24 cellular contexts compared by ENCODE assay signal in the genomic region with DNA sequence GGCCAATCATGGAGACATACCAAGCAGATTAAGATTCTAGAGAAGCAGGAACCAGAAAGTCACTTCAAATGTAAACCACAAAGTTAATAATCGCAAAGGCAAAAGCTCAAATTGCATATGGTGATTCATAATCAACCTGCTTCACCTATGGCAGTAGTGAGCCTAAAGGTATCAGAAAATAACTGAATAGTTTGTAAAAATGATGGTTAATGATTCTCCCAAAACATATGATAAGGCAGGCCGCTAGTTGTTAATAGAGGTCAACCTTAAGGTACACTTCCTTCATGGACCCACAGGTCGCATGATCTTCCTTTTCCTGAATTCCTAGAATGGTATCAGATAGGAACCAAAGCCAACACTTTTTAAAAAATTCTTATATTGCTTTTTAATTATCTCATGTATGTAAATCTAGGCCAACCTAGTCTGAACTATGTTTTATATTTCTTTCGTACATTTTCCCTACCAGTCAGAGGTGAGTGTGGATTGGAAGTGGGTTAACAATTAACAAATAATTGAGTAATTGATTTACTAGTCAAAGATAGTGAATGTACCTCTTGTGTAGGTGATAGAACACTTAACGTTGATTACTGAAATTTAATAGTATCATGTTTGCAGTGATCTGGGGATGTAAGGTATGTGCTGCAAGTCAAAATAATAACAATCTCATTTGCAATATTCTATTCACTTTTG. TPM values are rescaled to one million over a fixed set of nuclear protein-coding genes. Genes with fewer than 3 reads are reported as not detected.
A peak's percentile ranks its signal among the peaks of the same experiment; 100 is the strongest.
DNase-seq lines count a peak whose midpoint lies in the region; ATAC-seq, FAIRE-seq and TF ChIP-seq lines count a peak whose summit lies in the region.
"Had no signal": no experiment of that assay in that cellular context is flagged by ENCODE, and none has a peak within 500 bp of the region (broad histone marks: within the 10 kb centered on the region; RNA-seq: fewer than 3 reads in every experiment).

No MANE protein-coding gene starts in this region.

- no peak overlapping the region for H2AFZ ChIP-seq in HepG2 (ENCODE audit: low read length)

- FAIRE-seq in HepG2 (lab: Jason Lieb, UNC), result no peak
- FAIRE-seq: colon, endothelial cell of umbilical vein had no signal

- TF ChIP-seq CTCF in HepG2 (CRISPR knock-in tag; IDR thresholded peaks at IDR 0.05) (no peak), esophagus squamous epithelium (IDR thresholded peaks at IDR 0.05) (no peak)

- no peaks in the 10 kb centered on the region for H3K79me2 ChIP-seq in HepG2 (ENCODE audit: insufficient read depth, low read length)

- peak; percentile 90 for ATAC-seq in GM18870 (IDR thresholded peaks at IDR 0.05; ENCODE audit: unreplicated experiment)
- ATAC-seq in HG02678 (IDR thresholded peaks at IDR 0.05; ENCODE audit: unreplicated experiment), result peak; percentile 76
- ATAC-seq in HG03457 (IDR thresholded peaks at IDR 0.05; ENCODE audit: unreplicated experiment), result peak; percentile 81
- ATAC-seq in HepG2, result no peak
- ATAC-seq: right cardiac atrium had no signal

- no peaks in the 10 kb centered on the region for H4K20me1 ChIP-seq in HepG2 (ENCODE audit: insufficient read depth, low read length)

- POLR2A ChIA-PET in HepG2 (lab: Yijun Ruan, JAX), result no interaction called here

- TF ChIP-seq POLR2A in HepG2 (IDR thresholded peaks at IDR 0.05; ENCODE audit: insufficient read depth in 1 of 2, low read depth in 2 of 2, low read length in 2 of 2), result no peak
- TF ChIP-seq POLR2A in esophagus squamous epithelium (IDR thresholded peaks at IDR 0.05), result no peak

- H3K4me2 ChIP-seq in HepG2 (ENCODE audit: low read depth, low read length), result no peak overlapping the region
- H3K4me2 ChIP-seq: KMS-11, SK-N-SH had no signal

- H3K4me1 ChIP-seq in HepG2 (ENCODE audit: insufficient read depth, low read length), result peaks cover 13% of the 10 kb centered on the region
- no peaks in the 10 kb centered on the region for H3K4me1 ChIP-seq in esophagus squamous epithelium
- H3K4me1 ChIP-seq: left ventricle myocardium inferior, Peyer's patch, vagina had no signal

- no TSS peak for BruUV-seq in HepG2 (replicated peaks; lab: Mats Ljungman, UMichigan)

- TF ChIP-seq RAD21 in HepG2 (CRISPR knock-in tag; IDR thresholded peaks at IDR 0.05), result no peak

- in situ Hi-C loops in HepG2 (cut with HindIII; ENCODE audit: extremely low pct_ligation_motif_present, low pct_unique_long_range_greater_than_20kb), result no loop called here

- no peak overlapping the region for H3K9ac ChIP-seq in HepG2 (ENCODE audit: insufficient read depth, low read depth, low read length)
- H3K9ac ChIP-seq: KMS-11, SK-N-SH had no signal

- no peaks in the 10 kb centered on the region for H3K36me3 ChIP-seq in HepG2 (replicated peaks in 1 of 2; ENCODE audit: control insufficient read depth in 1 of 2, insufficient read depth in 2 of 2, low read length in 2 of 2)
- no peaks in the 10 kb centered on the region for H3K36me3 ChIP-seq in esophagus squamous epithelium
- H3K36me3 ChIP-seq: left ventricle myocardium inferior, Peyer's patch, vagina had no signal

- WGBS in HepG2 (ENCODE audit: low lambda C conversion rate), result 13% methylated on average over 5 of the region's 5 CpGs
- 82 to 85% methylated on average over 5 of the region's 5 CpGs for WGBS in esophagus squamous epithelium, 2 donors

- no peak overlapping the region for H3K27ac ChIP-seq in HepG2 (ENCODE audit: extremely low read length, insufficient read depth, low read length)
- no peak overlapping the region for H3K27ac ChIP-seq in esophagus squamous epithelium
- H3K27ac ChIP-seq: KMS-11, left ventricle myocardium inferior, vagina had no signal

- CTCF ChIA-PET in HepG2 (lab: Yijun Ruan, JAX; ENCODE audit: low intra/inter-chr PET ratio, low total read pairs), result no interaction called here

- DNase-seq in HepG2 (ENCODE audit: low spot score) (no peak), HuH-7.5 (ENCODE audit: low spot score) (no peak), esophagus squamous epithelium (lab: John Stamatoyannopoulos, UW) (no peak), NCI-H2029 treated with DMSO at 0.1 percent for 48 hours (lab: John Stamatoyannopoulos, UW) (no peak)
- DNase-seq in activated CD4-positive, alpha-beta T cell treated with anti-CD3 and anti-CD28 coated beads, Interleukin-2, amount 50 U/mL, for 4 hours, result no peak
- DNase-seq: activated CD4-positive, alpha-beta T cell treated with anti-CD3 and anti-CD28 coated beads for 48 hours; activated naive CD4-positive, alpha-beta T cell treated with anti-CD3 and anti-CD28 coated beads, Interleukin-2, amount 10 ng/mL, durations not matched to agents 7 days and 5 days; CD4-positive, CD25-positive, alpha-beta regulatory T cell; DMS79 treated with DMSO at 0.1 percent for 48 hours; foreskin melanocyte; H7; left ventricle myocardium inferior; NCI-H1048; Peyer's patch; right cardiac atrium; SK-N-SH had no signal

- intact Hi-C loops in HepG2 (cut with micrococcal nuclease; ENCODE audit: unreplicated experiment) (no loop called here), esophagus squamous epithelium (cut with DNase I) (no loop called here)

- no peaks in the 10 kb centered on the region for H3K27me3 ChIP-seq in HepG2 (ENCODE audit: control insufficient read depth in 1 of 2, insufficient read depth in 2 of 2, low read length in 2 of 2)
- H3K27me3 ChIP-seq in esophagus squamous epithelium, result peaks cover 0 to 3% (median 0%) of the 10 kb centered on the region in 4 donors
- H3K27me3 ChIP-seq: Peyer's patch, vagina had no signal

- H3K9me3 ChIP-seq in HepG2 (ENCODE audit: low read length) (no peaks in the 10 kb centered on the region), esophagus squamous epithelium (no peaks in the 10 kb centered on the region)
- H3K9me3 ChIP-seq: left ventricle myocardium inferior, Peyer's patch, SK-N-SH, vagina had no signal

- no peak for TF ChIP-seq EP300 in HepG2 (IDR thresholded peaks at IDR 0.05; ENCODE audit: low read depth in 2 of 2, low read length in 2 of 2)
- no peak for TF ChIP-seq EP300 in HepG2 (CRISPR knock-in tag; IDR thresholded peaks at IDR 0.05; ENCODE audit: borderline replicate concordance)

- no peak overlapping the region for H3K4me3 ChIP-seq in HepG2 (replicated peaks in 1 of 3; ENCODE audit: insufficient read depth in 1 of 3, low read depth in 2 of 3, low read length in 3 of 3)
- H3K4me3 ChIP-seq in esophagus squamous epithelium, result no peak overlapping the region
- H3K4me3 ChIP-seq: left ventricle myocardium inferior, vagina had no signal

RNA-seq across cellular contexts. Expression of a gene that starts 16.4 kb away (rescaled TPM):
- not detected in 2 replicates for total RNA-seq in HepG2 (2016; rRNA removed; fragmentation: Illumina TruSeq; extraction: Trizol)
- total RNA-seq in HepG2 (2016; cell fraction: cytosol; rRNA removed; fragmentation: Illumina TruSeq; extraction: Trizol; ENCODE audit: low read depth), result not detected in 2 replicates
- not detected in 2 replicates for total RNA-seq in HepG2 (2016; cell fraction: insoluble cytoplasmic fraction; rRNA removed; fragmentation: Illumina TruSeq; extraction: Trizol)
- not detected in 2 replicates for total RNA-seq in HepG2 (2016; cell fraction: membrane; rRNA removed; fragmentation: Illumina TruSeq; extraction: Trizol)
- not detected in 2 replicates for total RNA-seq in HepG2 (2016; cell fraction: nucleus; rRNA removed; fragmentation: Illumina TruSeq; extraction: Trizol)
- polyA plus RNA-seq in HepG2 (2011; rRNA removed), result not detected in 2 replicates
- not detected in 2 replicates for polyA plus RNA-seq in HepG2 (2011; cell fraction: cytosol; rRNA removed)
- polyA plus RNA-seq in HepG2 (2011; cell fraction: nucleus; rRNA removed), result not detected in 2 replicates
- polyA plus RNA-seq in HepG2 (2012), result not detected in 2 replicates
- polyA plus RNA-seq in HepG2 (2016; cell fraction: cytosol; fragmentation: Illumina TruSeq; extraction: Trizol; ENCODE audit: low read depth), result not detected in 2 replicates
- not detected in 2 replicates for polyA plus RNA-seq in HepG2 (2016; cell fraction: insoluble cytoplasmic fraction; fragmentation: Illumina TruSeq; extraction: Trizol; ENCODE audit: low read depth)
- not detected in 2 replicates for polyA plus RNA-seq in HepG2 (2016; cell fraction: membrane; fragmentation: Illumina TruSeq; extraction: Trizol; ENCODE audit: low read depth)
- not detected in 2 replicates for polyA plus RNA-seq in HepG2 (2016; cell fraction: nucleus; fragmentation: Illumina TruSeq; extraction: Trizol; ENCODE audit: insufficient read depth, low read depth)
- polyA minus RNA-seq in HepG2 (2011; rRNA and poly(A)+ RNA removed; ENCODE audit: low replicate concordance), result not detected in 2 replicates
- not detected in 2 replicates for polyA minus RNA-seq in HepG2 (2011; cell fraction: cytosol; rRNA and poly(A)+ RNA removed)
- polyA minus RNA-seq in HepG2 (2011; cell fraction: nucleus; rRNA and poly(A)+ RNA removed), result not detected in 2 replicates
- total RNA-seq in esophagus squamous epithelium, result not detected
- total RNA-seq: CD4-positive, CD25-positive, alpha-beta regulatory T cell; endothelial cell of umbilical vein; H7; left ventricle myocardium inferior; Peyer's patch; right cardiac atrium; vagina had no signal
- polyA plus RNA-seq: AG04450; CD4-positive, CD25-positive, alpha-beta regulatory T cell; endothelial cell of umbilical vein; right cardiac atrium; SK-N-SH had no signal

RNA-seq across cellular contexts. Expression of a gene that starts 18.1 kb away (rescaled TPM):
- total RNA-seq in HepG2 (2016; rRNA removed; fragmentation: Illumina TruSeq; extraction: Trizol), result not detected in 2 replicates
- total RNA-seq in HepG2 (2016; cell fraction: cytosol; rRNA removed; fragmentation: Illumina TruSeq; extraction: Trizol; ENCODE audit: low read depth), result not detected in 2 replicates
- not detected in 2 replicates for total RNA-seq in HepG2 (2016; cell fraction: insoluble cytoplasmic fraction; rRNA removed; fragmentation: Illumina TruSeq; extraction: Trizol)
- not detected in 2 replicates for total RNA-seq in HepG2 (2016; cell fraction: membrane; rRNA removed; fragmentation: Illumina TruSeq; extraction: Trizol)
- total RNA-seq in HepG2 (2016; cell fraction: nucleus; rRNA removed; fragmentation: Illumina TruSeq; extraction: Trizol), result not detected in 2 replicates
- polyA plus RNA-seq in HepG2 (2011; rRNA removed), result not detected in 2 replicates
- polyA plus RNA-seq in HepG2 (2011; cell fraction: cytosol; rRNA removed), result not detected in 2 replicates
- not detected in 2 replicates for polyA plus RNA-seq in HepG2 (2011; cell fraction: nucleus; rRNA removed)
- polyA plus RNA-seq in HepG2 (2012), result not detected in 2 replicates
- not detected in 2 replicates for polyA plus RNA-seq in HepG2 (2016; cell fraction: cytosol; fragmentation: Illumina TruSeq; extraction: Trizol; ENCODE audit: low read depth)
- polyA plus RNA-seq in HepG2 (2016; cell fraction: insoluble cytoplasmic fraction; fragmentation: Illumina TruSeq; extraction: Trizol; ENCODE audit: low read depth), result not detected in 2 replicates
- not detected in 2 replicates for polyA plus RNA-seq in HepG2 (2016; cell fraction: membrane; fragmentation: Illumina TruSeq; extraction: Trizol; ENCODE audit: low read depth)
- polyA plus RNA-seq in HepG2 (2016; cell fraction: nucleus; fragmentation: Illumina TruSeq; extraction: Trizol; ENCODE audit: insufficient read depth, low read depth), result not detected in 2 replicates
- polyA minus RNA-seq in HepG2 (2011; rRNA and poly(A)+ RNA removed; ENCODE audit: low replicate concordance), result not detected in 2 replicates
- polyA minus RNA-seq in HepG2 (2011; cell fraction: cytosol; rRNA and poly(A)+ RNA removed), result not detected in 2 replicates
- polyA minus RNA-seq in HepG2 (2011; cell fraction: nucleus; rRNA and poly(A)+ RNA removed), result not detected in 2 replicates
- not detected for total RNA-seq in esophagus squamous epithelium
- total RNA-seq: CD4-positive, CD25-positive, alpha-beta regulatory T cell; endothelial cell of umbilical vein; H7; left ventricle myocardium inferior; Peyer's patch; right cardiac atrium; vagina had no signal
- polyA plus RNA-seq: AG04450; CD4-positive, CD25-positive, alpha-beta regulatory T cell; endothelial cell of umbilical vein; right cardiac atrium; SK-N-SH had no signal

RNA-seq across cellular contexts. Expression of a gene that starts 37.6 kb away (rescaled TPM):
- not detected in 2 replicates for total RNA-seq in HepG2 (2016; rRNA removed; fragmentation: Illumina TruSeq; extraction: Trizol)
- not detected in 2 replicates for total RNA-seq in HepG2 (2016; cell fraction: cytosol; rRNA removed; fragmentation: Illumina TruSeq; extraction: Trizol; ENCODE audit: low read depth)
- not detected in 2 replicates for total RNA-seq in HepG2 (2016; cell fraction: insoluble cytoplasmic fraction; rRNA removed; fragmentation: Illumina TruSeq; extraction: Trizol)
- not detected in 2 replicates for total RNA-seq in HepG2 (2016; cell fraction: membrane; rRNA removed; fragmentation: Illumina TruSeq; extraction: Trizol)
- total RNA-seq in HepG2 (2016; cell fraction: nucleus; rRNA removed; fragmentation: Illumina TruSeq; extraction: Trizol), result not detected in 2 replicates
- polyA plus RNA-seq in HepG2 (2011; rRNA removed), result not detected in 2 replicates
- polyA plus RNA-seq in HepG2 (2011; cell fraction: cytosol; rRNA removed), result not detected in 2 replicates
- 0.26 TPM in 1 of 2 replicates, not detected in the other for polyA plus RNA-seq in HepG2 (2011; cell fraction: nucleus; rRNA removed)
- polyA plus RNA-seq in HepG2 (2012), result not detected in 2 replicates
- polyA plus RNA-seq in HepG2 (2016; cell fraction: cytosol; fragmentation: Illumina TruSeq; extraction: Trizol; ENCODE audit: low read depth), result not detected in 2 replicates
- polyA plus RNA-seq in HepG2 (2016; cell fraction: insoluble cytoplasmic fraction; fragmentation: Illumina TruSeq; extraction: Trizol; ENCODE audit: low read depth), result not detected in 2 replicates
- polyA plus RNA-seq in HepG2 (2016; cell fraction: membrane; fragmentation: Illumina TruSeq; extraction: Trizol; ENCODE audit: low read depth), result not detected in 2 replicates
- not detected in 2 replicates for polyA plus RNA-seq in HepG2 (2016; cell fraction: nucleus; fragmentation: Illumina TruSeq; extraction: Trizol; ENCODE audit: insufficient read depth, low read depth)
- polyA minus RNA-seq in HepG2 (2011; rRNA and poly(A)+ RNA removed; ENCODE audit: low replicate concordance), result not detected in 2 replicates
- not detected in 2 replicates for polyA minus RNA-seq in HepG2 (2011; cell fraction: cytosol; rRNA and poly(A)+ RNA removed)
- not detected in 2 replicates for polyA minus RNA-seq in HepG2 (2011; cell fraction: nucleus; rRNA and poly(A)+ RNA removed)
- not detected for total RNA-seq in esophagus squamous epithelium
- total RNA-seq: CD4-positive, CD25-positive, alpha-beta regulatory T cell; endothelial cell of umbilical vein; H7; left ventricle myocardium inferior; Peyer's patch; right cardiac atrium; vagina had no signal
- polyA plus RNA-seq: AG04450; CD4-positive, CD25-positive, alpha-beta regulatory T cell; endothelial cell of umbilical vein; right cardiac atrium; SK-N-SH had no signal

RNA-seq across cellular contexts. Expression of a gene that starts 51.3 kb away (rescaled TPM):
- total RNA-seq in HepG2 (2016; rRNA removed; fragmentation: Illumina TruSeq; extraction: Trizol) (not detected in 2 replicates), esophagus squamous epithelium (not detected)
- not detected in 2 replicates for total RNA-seq in HepG2 (2016; cell fraction: cytosol; rRNA removed; fragmentation: Illumina TruSeq; extraction: Trizol; ENCODE audit: low read depth)
- not detected in 2 replicates for total RNA-seq in HepG2 (2016; cell fraction: insoluble cytoplasmic fraction; rRNA removed; fragmentation: Illumina TruSeq; extraction: Trizol)
- total RNA-seq in HepG2 (2016; cell fraction: membrane; rRNA removed; fragmentation: Illumina TruSeq; extraction: Trizol), result not detected in 2 replicates
- total RNA-seq in HepG2 (2016; cell fraction: nucleus; rRNA removed; fragmentation: Illumina TruSeq; extraction: Trizol), result not detected in 2 replicates
- polyA plus RNA-seq in HepG2 (2011; rRNA removed), result not detected in 2 replicates
- polyA plus RNA-seq in HepG2 (2011; cell fraction: cytosol; rRNA removed), result not detected in 2 replicates
- not detected in 2 replicates for polyA plus RNA-seq in HepG2 (2011; cell fraction: nucleus; rRNA removed)
- polyA plus RNA-seq in HepG2 (2012), result not detected in 2 replicates
- polyA plus RNA-seq in HepG2 (2016; cell fraction: cytosol; fragmentation: Illumina TruSeq; extraction: Trizol; ENCODE audit: low read depth), result not detected in 2 replicates
- not detected in 2 replicates for polyA plus RNA-seq in HepG2 (2016; cell fraction: insoluble cytoplasmic fraction; fragmentation: Illumina TruSeq; extraction: Trizol; ENCODE audit: low read depth)
- polyA plus RNA-seq in HepG2 (2016; cell fraction: membrane; fragmentation: Illumina TruSeq; extraction: Trizol; ENCODE audit: low read depth), result not detected in 2 replicates
- not detected in 2 replicates for polyA plus RNA-seq in HepG2 (2016; cell fraction: nucleus; fragmentation: Illumina TruSeq; extraction: Trizol; ENCODE audit: insufficient read depth, low read depth)
- not detected in 2 replicates for polyA minus RNA-seq in HepG2 (2011; rRNA and poly(A)+ RNA removed; ENCODE audit: low replicate concordance)
- polyA minus RNA-seq in HepG2 (2011; cell fraction: cytosol; rRNA and poly(A)+ RNA removed), result not detected in 2 replicates
- polyA minus RNA-seq in HepG2 (2011; cell fraction: nucleus; rRNA and poly(A)+ RNA removed), result not detected in 2 replicates
- total RNA-seq: CD4-positive, CD25-positive, alpha-beta regulatory T cell; endothelial cell of umbilical vein; H7; left ventricle myocardium inferior; Peyer's patch; right cardiac atrium; vagina had no signal
- polyA plus RNA-seq: AG04450; CD4-positive, CD25-positive, alpha-beta regulatory T cell; endothelial cell of umbilical vein; right cardiac atrium; SK-N-SH had no signal

RNA-seq across cellular contexts. Expression of a gene that starts 55.2 kb away (rescaled TPM):
- total RNA-seq in HepG2 (2016; rRNA removed; fragmentation: Illumina TruSeq; extraction: Trizol), result not detected in 2 replicates
- not detected in 2 replicates for total RNA-seq in HepG2 (2016; cell fraction: cytosol; rRNA removed; fragmentation: Illumina TruSeq; extraction: Trizol; ENCODE audit: low read depth)
- total RNA-seq in HepG2 (2016; cell fraction: insoluble cytoplasmic fraction; rRNA removed; fragmentation: Illumina TruSeq; extraction: Trizol), result not detected in 2 replicates
- not detected in 2 replicates for total RNA-seq in HepG2 (2016; cell fraction: membrane; rRNA removed; fragmentation: Illumina TruSeq; extraction: Trizol)
- total RNA-seq in HepG2 (2016; cell fraction: nucleus; rRNA removed; fragmentation: Illumina TruSeq; extraction: Trizol), result not detected in 2 replicates
- polyA plus RNA-seq in HepG2 (2011; rRNA removed), result 0.07 TPM in 1 of 2 replicates, not detected in the other
- polyA plus RNA-seq in HepG2 (2011; cell fraction: cytosol; rRNA removed), result not detected in 2 replicates
- not detected in 2 replicates for polyA plus RNA-seq in HepG2 (2011; cell fraction: nucleus; rRNA removed)
- not detected in 2 replicates for polyA plus RNA-seq in HepG2 (2012)
- not detected in 2 replicates for polyA plus RNA-seq in HepG2 (2016; cell fraction: cytosol; fragmentation: Illumina TruSeq; extraction: Trizol; ENCODE audit: low read depth)
- polyA plus RNA-seq in HepG2 (2016; cell fraction: insoluble cytoplasmic fraction; fragmentation: Illumina TruSeq; extraction: Trizol; ENCODE audit: low read depth), result not detected in 2 replicates
- polyA plus RNA-seq in HepG2 (2016; cell fraction: membrane; fragmentation: Illumina TruSeq; extraction: Trizol; ENCODE audit: low read depth), result not detected in 2 replicates
- polyA plus RNA-seq in HepG2 (2016; cell fraction: nucleus; fragmentation: Illumina TruSeq; extraction: Trizol; ENCODE audit: insufficient read depth, low read depth), result not detected in 2 replicates
- polyA minus RNA-seq in HepG2 (2011; rRNA and poly(A)+ RNA removed; ENCODE audit: low replicate concordance), result not detected in 2 replicates
- not detected in 2 replicates for polyA minus RNA-seq in HepG2 (2011; cell fraction: cytosol; rRNA and poly(A)+ RNA removed)
- not detected in 2 replicates for polyA minus RNA-seq in HepG2 (2011; cell fraction: nucleus; rRNA and poly(A)+ RNA removed)
- total RNA-seq in esophagus squamous epithelium, result not detected
- total RNA-seq: CD4-positive, CD25-positive, alpha-beta regulatory T cell; endothelial cell of umbilical vein; H7; left ventricle myocardium inferior; Peyer's patch; right cardiac atrium; vagina had no signal
- polyA plus RNA-seq: AG04450; CD4-positive, CD25-positive, alpha-beta regulatory T cell; endothelial cell of umbilical vein; right cardiac atrium; SK-N-SH had no signal
